In genomic region chr7:50756180-50756579, GRCh38 we compare ENCODE assay signal across 23 cellular contexts.
"Had no signal": no experiment of that assay in that cellular context is flagged by ENCODE, and none has a peak within 500 bp of the region (broad histone marks: within the 10 kb centered on the region; RNA-seq: fewer than 3 reads in every experiment).

No MANE protein-coding gene starts in this region.

- H3K27me3 Mint-ChIP-seq: IgD-negative memory B cell had no signal

- H3K36me3 Mint-ChIP-seq: IgD-negative memory B cell had no signal

- H3K27ac Mint-ChIP-seq: IgD-negative memory B cell had no signal

- H3K4me3 Mint-ChIP-seq: IgD-negative memory B cell had no signal

- H3K9me3 ChIP-seq: SK-N-SH had no signal

- FAIRE-seq: K562 had no signal

- H3K9ac ChIP-seq: KMS-11, SK-N-SH had no signal

- H3K9me3 Mint-ChIP-seq: IgD-negative memory B cell had no signal

- DNase-seq: Kasumi-1, MM.1S, NCI-H1092 treated with DMSO at 0.1 percent for 48 hours, NCI-H1436, NCI-H187, NCI-H2029, NCI-H2081 treated with DMSO at 0.1 percent for 48 hours, NCI-H2171, NCI-H226, NCI-H446, NCI-H510A, NCI-H524 treated with DMSO at 0.1 percent for 48 hours, NCI-H69, NCI-H774, PC-3, SHP77, SK-N-SH, SW 1271 had no signal

- H3K27ac ChIP-seq: KMS-11, RWPE1 had no signal

- H3K4me2 ChIP-seq: KMS-11, SK-N-SH had no signal

- ATAC-seq: K562, Panc1, PC-3 had no signal

- H3K4me3 ChIP-seq: K562 had no signal
